In genomic region chr18:13382683-13382989, GRCh38 we compare ENCODE assay signal across 10 cellular contexts.
DNase-seq lines count a peak whose midpoint lies in the region; ATAC-seq and TF ChIP-seq lines count a peak whose summit lies in the region.
"Had no signal": no experiment of that assay in that cellular context is flagged by ENCODE, and none has a peak within 500 bp of the region (broad histone marks: within the 10 kb centered on the region; RNA-seq: fewer than 3 reads in every experiment).

No MANE protein-coding gene starts in this region.

- TF ChIP-seq CTCF in breast epithelium (IDR thresholded peaks at IDR 0.05) = no peak
- TF ChIP-seq CTCF in MCF 10A (IDR thresholded peaks at IDR 0.05; ENCODE audit: unreplicated experiment) = no peak
- no peak for TF ChIP-seq CTCF in dorsolateral prefrontal cortex (IDR thresholded peaks at IDR 0.05 in 54 of 56, conservative IDR thresholded peaks at IDR 0.05 in 2 of 56; ENCODE audit: low read depth in 1 of 56, partially characterized antibody in 56 of 56)
- TF ChIP-seq CTCF in vagina (IDR thresholded peaks at IDR 0.05) = no peak

- no peak overlapping the region for H3K4me3 Mint-ChIP-seq in MCF 10A (ENCODE audit: unreplicated experiment)
- H3K4me3 Mint-ChIP-seq in naive thymus-derived CD4-positive, alpha-beta T cell = peak overlapping the region; percentile 83 to 94 (median 92)

- DNase-seq in breast epithelium (ENCODE audit: low spot score in 2 of 2) = no peak
- no peak for DNase-seq in MCF 10A (ENCODE audit: unreplicated experiment)
- DNase-seq in dorsolateral prefrontal cortex = no peak
- no peak for DNase-seq in naive thymus-derived CD4-positive, alpha-beta T cell
- DNase-seq in vagina (ENCODE audit: extremely low spot score in 2 of 2) = peak in 1 of 2 donors; percentile 82
- DNase-seq in DMS 273 (lab: John Stamatoyannopoulos, UW; ENCODE audit: unreplicated experiment) = no peak
- DNase-seq in NCI-H1694 (lab: John Stamatoyannopoulos, UW) = no peak

- H3K27ac ChIP-seq in breast epithelium = peak overlapping the region; percentile 91 to 93
- peak overlapping the region in 51 of 59 donors; percentile 2 to 88 (median 71) for H3K27ac ChIP-seq in dorsolateral prefrontal cortex
- peak overlapping the region; percentile 93 for H3K27ac ChIP-seq in naive thymus-derived CD4-positive, alpha-beta T cell (ENCODE audit: low read depth, low read length)
- H3K27ac ChIP-seq in vagina = peak overlapping the region; percentile 71
- H3K27ac ChIP-seq: KMS-11 had no signal

- POLR2A ChIA-PET in MCF 10A (lab: Yijun Ruan, JAX) = no interaction called here
- POLR2A ChIA-PET in naive thymus-derived CD4-positive, alpha-beta T cell (lab: Charles Lee) = interaction anchor here (0.9 to 2.0 kb wide), 10 partner anchors 8 to 164 kb away, joined by 3 to 7 read pairs (median 4); partner anchors contain the start of gene LDLRAD4

- H3K4me1 ChIP-seq in breast epithelium = peaks cover 10% of the 10 kb centered on the region in 2 donors
- peaks cover 16 to 47% of the 10 kb centered on the region in 2 donors for H3K4me1 ChIP-seq in naive thymus-derived CD4-positive, alpha-beta T cell (ENCODE audit: control insufficient read depth in 2 of 2, insufficient read depth in 2 of 2, low read length in 2 of 2)
- peaks cover 42% of the 10 kb centered on the region for H3K4me1 ChIP-seq in vagina

- peaks cover 12% of the 10 kb centered on the region for H3K9me3 Mint-ChIP-seq in MCF 10A (ENCODE audit: unreplicated experiment)
- peaks cover 0 to 2% (median 0%) of the 10 kb centered on the region in 11 donors for H3K9me3 Mint-ChIP-seq in naive thymus-derived CD4-positive, alpha-beta T cell

- H3K36me3 ChIP-seq in breast epithelium (no peaks in the 10 kb centered on the region), vagina (no peaks in the 10 kb centered on the region)
- peaks cover 0 to 2% (median 0%) of the 10 kb centered on the region in 3 experiments for H3K36me3 ChIP-seq in naive thymus-derived CD4-positive, alpha-beta T cell (ENCODE audit: control insufficient read depth in 2 of 3, insufficient read depth in 3 of 3, low read length in 3 of 3)

- intact Hi-C loops in breast epithelium (cut with DNase I; ENCODE audit: low total_unique reads) = no loop called here
- intact Hi-C loops in MCF 10A (cut with micrococcal nuclease) = no loop called here
- intact Hi-C loops in dorsolateral prefrontal cortex (cut with DNase I) = loop anchor here in 1 of 2 donors (5.0 kb wide), 1 partner anchor 165 kb away; the partner anchor contains the start of gene LDLRAD4
- intact Hi-C loops in naive thymus-derived CD4-positive, alpha-beta T cell (cut with micrococcal nuclease) = loop anchor here (1.0 to 5.0 kb wide), 11 partner anchors 8 to 344 kb away; partner anchors contain the start of genes FAM210A (in 1 of the 2) and RNMT (in 1 of the 2)
- intact Hi-C loops in vagina (cut with DNase I) = loop anchor here (10.0 kb wide), 1 partner anchor 158 kb away; no protein-coding TSS in a partner anchor

- H3K27me3 ChIP-seq in breast epithelium = no peaks in the 10 kb centered on the region
- no peaks in the 10 kb centered on the region for H3K27me3 ChIP-seq in dorsolateral prefrontal cortex
- no peaks in the 10 kb centered on the region for H3K27me3 ChIP-seq in naive thymus-derived CD4-positive, alpha-beta T cell (ENCODE audit: control insufficient read depth in 2 of 2, insufficient read depth in 2 of 2, low read length in 2 of 2)
- no peaks in the 10 kb centered on the region for H3K27me3 ChIP-seq in vagina

- H3K4me1 Mint-ChIP-seq in MCF 10A (ENCODE audit: insufficient read depth, unreplicated experiment) = no peaks in the 10 kb centered on the region
- H3K4me1 Mint-ChIP-seq in naive thymus-derived CD4-positive, alpha-beta T cell = peaks cover 35 to 76% (median 73%) of the 10 kb centered on the region in 7 donors

- CTCF ChIA-PET in MCF 10A (lab: Yijun Ruan, JAX) = no interaction called here
- CTCF ChIA-PET in naive thymus-derived CD4-positive, alpha-beta T cell (lab: Charles Lee) = no interaction called here

- peak; percentile 2 for ATAC-seq in naive thymus-derived CD4-positive, alpha-beta T cell
- no peak for ATAC-seq in GM19395 (IDR thresholded peaks at IDR 0.05; ENCODE audit: unreplicated experiment)

- no peak for TF ChIP-seq POLR2A in breast epithelium (IDR thresholded peaks at IDR 0.05)
- no peak for TF ChIP-seq POLR2A in vagina (IDR thresholded peaks at IDR 0.05)

- BruUV-seq in MCF 10A (replicated peaks; lab: Mats Ljungman, UMichigan) = no TSS peak

- H3K27me3 Mint-ChIP-seq in MCF 10A (ENCODE audit: insufficient read depth, unreplicated experiment) = no peaks in the 10 kb centered on the region
- no peaks in the 10 kb centered on the region for H3K27me3 Mint-ChIP-seq in naive thymus-derived CD4-positive, alpha-beta T cell

- no peaks in the 10 kb centered on the region for H3K36me3 Mint-ChIP-seq in MCF 10A (ENCODE audit: insufficient read depth, unreplicated experiment)
- H3K36me3 Mint-ChIP-seq in naive thymus-derived CD4-positive, alpha-beta T cell = peaks cover 0 to 3% (median under 1%) of the 10 kb centered on the region in 5 donors

- H3K4me3 ChIP-seq in breast epithelium (peak overlapping the region in 1 of 3 donors; percentile 63), dorsolateral prefrontal cortex (peak overlapping the region in 3 of 59 donors; percentile 16 to 47 (median 17)), vagina (peak overlapping the region in 1 of 2 donors; percentile 27)
- peak overlapping the region; percentile 57 for H3K4me3 ChIP-seq in naive thymus-derived CD4-positive, alpha-beta T cell (ENCODE audit: low read length)

- no peaks in the 10 kb centered on the region for H3K9me3 ChIP-seq in breast epithelium
- no peaks in the 10 kb centered on the region for H3K9me3 ChIP-seq in naive thymus-derived CD4-positive, alpha-beta T cell (ENCODE audit: control insufficient read depth in 2 of 3, low read length in 3 of 3)
- H3K9me3 ChIP-seq in vagina = no peaks in the 10 kb centered on the region

- no peak overlapping the region for H3K27ac Mint-ChIP-seq in MCF 10A (ENCODE audit: low read depth, unreplicated experiment)
- H3K27ac Mint-ChIP-seq in naive thymus-derived CD4-positive, alpha-beta T cell = peak overlapping the region; percentile 97 to 100 (median 99)
- H3K27ac Mint-ChIP-seq: progenitor cell of endocrine pancreas had no signal

Comparison
In these comparisons a context has a peak if more than half of its experiments do, and no peak if none do; other contexts are left out.
1. intact Hi-C loops: an anchor here in naive thymus-derived CD4-positive, alpha-beta T cell (1.0 to 5.0 kb wide) and vagina (10.0 kb wide); none called in breast epithelium and MCF 10A.